Comparison of ENCODE assay signal across 10 cellular contexts in genomic region chr12:76018111-76018510, GRCh38. TPM values are rescaled to one million over a fixed set of nuclear protein-coding genes. Genes with fewer than 3 reads are reported as not detected.
DNase-seq lines count a peak whose midpoint lies in the region; FAIRE-seq and TF ChIP-seq lines count a peak whose summit lies in the region.
"Had no signal": no experiment of that assay in that cellular context is flagged by ENCODE, and none has a peak within 500 bp of the region (broad histone marks: within the 10 kb centered on the region; RNA-seq: fewer than 3 reads in every experiment).

No MANE protein-coding gene starts in this region.

- no peaks in the 10 kb centered on the region for H4K20me1 ChIP-seq in osteoblast (ENCODE audit: insufficient read depth, low read length)

- no peaks in the 10 kb centered on the region for H3K79me2 ChIP-seq in osteoblast (ENCODE audit: insufficient read depth, low read length)

- DNase-seq in H4 (ENCODE audit: low spot score) = peak; percentile 55
- peak; percentile 71 for DNase-seq in RCC 7860 (ENCODE audit: low spot score)
- peak; percentile 66 for DNase-seq in fibroblast of pulmonary artery (ENCODE audit: low read depth)
- no peak for DNase-seq in osteoblast (ENCODE audit: insufficient read length, low spot score, missing footprints)
- no peak for DNase-seq in NCI-H2081 treated with DMSO at 0.1 percent for 48 hours (lab: John Stamatoyannopoulos, UW)
- DNase-seq in ACHN = no peak
- DNase-seq in NCI-H2107 treated with DMSO at 0.1 percent for 48 hours (lab: John Stamatoyannopoulos, UW; ENCODE audit: unreplicated experiment) = no peak
- DNase-seq: gastrocnemius medialis, GDM1, NCI-H226 had no signal

- H3K36me3 ChIP-seq in osteoblast (ENCODE audit: insufficient read depth, low read length) = no peaks in the 10 kb centered on the region
- H3K36me3 ChIP-seq: gastrocnemius medialis had no signal

- peak overlapping the region; percentile 79 for H3K27ac ChIP-seq in osteoblast (ENCODE audit: low read depth, low read length)
- H3K27ac ChIP-seq: gastrocnemius medialis had no signal

- no peak overlapping the region for H3K4me2 ChIP-seq in osteoblast (ENCODE audit: insufficient read depth, low read length)

- peak; percentile 45 for FAIRE-seq in RCC 7860 (lab: Jason Lieb, UNC)

- H3K4me3 ChIP-seq in fibroblast of pulmonary artery (replicated peaks; ENCODE audit: low read depth, low read length) (no peak overlapping the region), osteoblast (ENCODE audit: insufficient read depth, low read length) (no peak overlapping the region)
- H3K4me3 ChIP-seq: gastrocnemius medialis had no signal

- H3K27me3 ChIP-seq in osteoblast (ENCODE audit: insufficient read depth, low read length) = no peaks in the 10 kb centered on the region
- H3K27me3 ChIP-seq: gastrocnemius medialis had no signal

- peaks cover 39% of the 10 kb centered on the region for H3K4me1 ChIP-seq in osteoblast (ENCODE audit: insufficient read depth, low read length)
- H3K4me1 ChIP-seq: gastrocnemius medialis had no signal

- TF ChIP-seq CTCF in fibroblast of pulmonary artery (IDR thresholded peaks at IDR 0.05; ENCODE audit: low read length, missing control alignments) (no peak), osteoblast (IDR thresholded peaks at IDR 0.05; ENCODE audit: extremely low read depth, low read depth, low read length) (no peak)

- no peaks in the 10 kb centered on the region for H3K9me3 ChIP-seq in osteoblast (ENCODE audit: low read depth, low read length)
- H3K9me3 ChIP-seq: gastrocnemius medialis had no signal

- no peak overlapping the region for H2AFZ ChIP-seq in osteoblast (ENCODE audit: low read length)

- in situ Hi-C loops in ACHN (cut with HindIII; ENCODE audit: low pct_ligation_motif_present, low pct_unique_long_range_greater_than_20kb, low sequenced_read_pairs) = no loop called here

RNA-seq across cellular contexts. Expression of gene PHLDA1, which starts 13.5 kb away (rescaled TPM):
- 19.5 and 25.1 TPM in 2 replicates for total RNA-seq in H4 (2014; rRNA removed; shearing (Covaris generic))
- total RNA-seq in osteoblast = 111 and 136 TPM in 2 replicates

Comparison
In these comparisons a context has a peak if more than half of its experiments do, and no peak if none do; other contexts are left out.
1. DNase-seq: peak in H4 (single experiment), RCC 7860 (single experiment) and fibroblast of pulmonary artery (single experiment); none in osteoblast (single experiment), NCI-H2081 treated with DMSO at 0.1 percent for 48 hours (single experiment), ACHN (single experiment) and NCI-H2107 treated with DMSO at 0.1 percent for 48 hours (single experiment).